ENCODE assay signal across 11 cellular contexts in genomic region chr13:61415749-61416148, GRCh38. TPM values are rescaled to one million over a fixed set of nuclear protein-coding genes. Genes with fewer than 3 reads are reported as not detected.
DNase-seq lines count a peak whose midpoint lies in the region; ATAC-seq and TF ChIP-seq lines count a peak whose summit lies in the region.
"Had no signal": no experiment of that assay in that cellular context is flagged by ENCODE, and none has a peak within 500 bp of the region (broad histone marks: within the 10 kb centered on the region; RNA-seq: fewer than 3 reads in every experiment).

Gene PCDH20, minus strand, starts transcription at chr13:61415849. Its CDS starts 691 bp downstream, at chr13:61415158.

- peaks cover 24% of the 10 kb centered on the region for H3K4me1 ChIP-seq in left ventricle myocardium inferior
- peaks cover 0 to 23% (median 4%) of the 10 kb centered on the region in 3 donors for H3K4me1 ChIP-seq in gastroesophageal sphincter
- H3K4me1 ChIP-seq in osteoblast (ENCODE audit: insufficient read depth, low read length), result no peaks in the 10 kb centered on the region
- H3K4me1 ChIP-seq: adrenal gland, SJSA1 had no signal

- TF ChIP-seq EP300 in gastroesophageal sphincter (IDR thresholded peaks at IDR 0.05), result no peak

- H3K27me3 ChIP-seq in left ventricle myocardium inferior (ENCODE audit: low read depth) (peaks cover 42% of the 10 kb centered on the region), gastroesophageal sphincter (peaks cover 21% of the 10 kb centered on the region), osteoblast (ENCODE audit: insufficient read depth, low read length) (no peaks in the 10 kb centered on the region)

- H3K4me3 ChIP-seq in left ventricle myocardium inferior (peak within 1 kb of the TSS; percentile 63), gastroesophageal sphincter (peak within 1 kb of the TSS; percentile 41 to 50), osteoblast (ENCODE audit: insufficient read depth, low read length) (no peak within 1 kb of the TSS)
- H3K4me3 ChIP-seq: SJSA1 had no signal

- no peaks in the 10 kb centered on the region for H4K20me1 ChIP-seq in osteoblast (ENCODE audit: insufficient read depth, low read length)

- TF ChIP-seq POLR2A in gastroesophageal sphincter (IDR thresholded peaks at IDR 0.05), result no peak

- H3K27ac ChIP-seq in left ventricle myocardium inferior (replicated peaks) (no peak within 1 kb of the TSS), gastroesophageal sphincter (peak within 1 kb of the TSS; percentile 14 to 56 (median 34)), osteoblast (ENCODE audit: low read depth, low read length) (no peak within 1 kb of the TSS)
- H3K27ac ChIP-seq: adrenal gland, SJSA1 had no signal

- H3K9me3 ChIP-seq in left ventricle myocardium inferior (replicated peaks) (no peaks in the 10 kb centered on the region), gastroesophageal sphincter (no peaks in the 10 kb centered on the region), osteoblast (ENCODE audit: low read depth, low read length) (no peaks in the 10 kb centered on the region)
- H3K9me3 ChIP-seq: adrenal gland, SJSA1 had no signal

- H3K36me3 ChIP-seq in left ventricle myocardium inferior (no peaks in the 10 kb centered on the region), gastroesophageal sphincter (no peaks in the 10 kb centered on the region), osteoblast (ENCODE audit: insufficient read depth, low read length) (no peaks in the 10 kb centered on the region)
- H3K36me3 ChIP-seq: adrenal gland, SJSA1 had no signal

- WGBS in gastroesophageal sphincter (ENCODE audit: low coverage in 1 of 2), 2 donors, result 44 to 50% methylated on average over 1 to 3 of the region's 3 CpGs

- no peaks in the 10 kb centered on the region for H3K79me2 ChIP-seq in osteoblast (ENCODE audit: insufficient read depth, low read length)

- ATAC-seq in left ventricle myocardium superior, result no peak
- ATAC-seq in gastroesophageal sphincter, result no peak
- no peak for ATAC-seq in GM19455 (IDR thresholded peaks at IDR 0.05; ENCODE audit: unreplicated experiment)

- intact Hi-C loops in left ventricle myocardium inferior (cut with micrococcal nuclease) (no loop called here), left ventricle myocardium superior (cut with micrococcal nuclease) (no loop called here)

- no peak within 1 kb of the TSS for H2AFZ ChIP-seq in osteoblast (ENCODE audit: low read length)

- H3K4me2 ChIP-seq in osteoblast (ENCODE audit: insufficient read depth, low read length), result no peak within 1 kb of the TSS

- TF ChIP-seq CTCF in left ventricle myocardium inferior (IDR thresholded peaks at IDR 0.05; ENCODE audit: borderline replicate concordance), result no peak
- no peak for TF ChIP-seq CTCF in gastroesophageal sphincter (IDR thresholded peaks at IDR 0.05)
- TF ChIP-seq CTCF in osteoblast (IDR thresholded peaks at IDR 0.05; ENCODE audit: extremely low read depth, low read depth, low read length), result no peak

- DNase-seq in left ventricle myocardium inferior, result no peak
- DNase-seq in left ventricle myocardium superior, result no peak
- DNase-seq in osteoblast (ENCODE audit: insufficient read length, low spot score, missing footprints), result peak; percentile 35
- DNase-seq in amygdala (lab: John Stamatoyannopoulos, UW), result no peak
- no peak for DNase-seq in GM19240 (ENCODE audit: insufficient read length, low spot score)
- no peak for DNase-seq in EL
- DNase-seq: activated CD8-positive, alpha-beta memory T cell treated with anti-CD3 and anti-CD28 coated beads for 24 hours; adrenal gland had no signal

RNA-seq across cellular contexts. Expression of gene PCDH20, which starts in this region (rescaled TPM):
- total RNA-seq in left ventricle myocardium inferior (0.30 TPM), left ventricle myocardium superior (3.7 TPM), gastroesophageal sphincter (10 to 100 TPM in 3 of 4 donors, 1 to 10 TPM in 1; 9.2 to 26.9 (median 16.4) TPM), osteoblast (not detected in 2 replicates)
- total RNA-seq: SJSA1 had no signal

Comparison
In these comparisons a context has a peak if more than half of its experiments do, and no peak if none do; other contexts are left out.
1. Peak in DNase-seq in osteoblast; RNA of the gene not detected or under 1 TPM.
2. H3K27ac ChIP-seq: peak in gastroesophageal sphincter (4 of 4); none in left ventricle myocardium inferior (single experiment) and osteoblast (single experiment).